ENCODE assay signal across 9 cellular contexts in the genomic region with DNA sequence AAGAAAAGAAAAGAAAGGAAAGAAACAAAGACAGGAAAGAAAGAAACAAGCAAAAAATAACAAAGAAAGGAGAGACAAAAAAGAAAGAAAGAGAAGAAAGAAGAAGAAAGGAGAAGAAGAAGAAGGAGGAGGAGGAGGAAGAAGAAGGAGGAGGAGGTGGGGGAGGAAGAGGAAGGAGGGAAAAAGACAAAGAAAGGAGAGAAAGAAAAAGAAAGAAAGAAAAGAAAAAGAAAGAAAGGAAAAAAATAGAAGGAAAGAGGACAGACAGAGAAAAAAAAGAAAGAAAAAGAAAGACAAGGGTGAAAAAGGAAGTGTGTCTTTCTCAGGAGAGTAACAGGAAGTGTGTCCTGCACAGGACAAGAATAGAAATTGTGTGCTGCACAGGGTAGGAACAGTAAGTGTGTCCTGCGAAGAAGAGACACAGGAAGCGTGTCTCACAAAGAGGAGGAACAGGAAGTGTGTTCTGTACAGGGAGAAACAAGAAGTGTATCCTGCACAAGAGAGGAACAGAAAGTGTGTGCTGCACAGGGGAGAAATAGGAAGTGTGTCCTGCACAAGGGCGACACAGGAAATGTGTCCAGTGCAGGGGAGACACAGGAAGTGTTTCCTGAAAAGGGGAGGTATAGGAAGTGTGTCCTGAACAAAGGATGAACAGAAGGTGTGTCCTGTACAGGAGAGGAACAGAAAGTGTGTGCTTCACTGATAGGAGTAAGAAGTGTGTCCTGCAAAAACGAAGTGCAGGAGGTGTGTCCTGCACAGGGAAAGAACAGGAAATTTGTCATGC.
DNase-seq lines count a peak whose midpoint lies in the region; ATAC-seq and TF ChIP-seq lines count a peak whose summit lies in the region.
"Had no signal": no experiment of that assay in that cellular context is flagged by ENCODE, and none has a peak within 500 bp of the region (broad histone marks: within the 10 kb centered on the region; RNA-seq: fewer than 3 reads in every experiment).

No MANE protein-coding gene starts in this region.

- H3K4me1 Mint-ChIP-seq in natural killer cell treated with Interleukin-12 subunit alpha and Interleukin-12 subunit beta and Interleukin-15 and Interleukin-18, amount 100 ng/mL, for 72 hours (ENCODE audit: low read depth in 2 of 2): peaks cover 17 to 26% of the 10 kb centered on the region in 2 donors

- H3K4me3 ChIP-seq in lower leg skin (ENCODE audit: low read depth, poor library complexity, severe bottlenecking): no peak overlapping the region

- H3K9me3 Mint-ChIP-seq in natural killer cell treated with Interleukin-12 subunit alpha and Interleukin-12 subunit beta and Interleukin-15 and Interleukin-18, amount 100 ng/mL, for 72 hours: peaks cover 28% of the 10 kb centered on the region

- no peak for TF ChIP-seq POLR2A in lower leg skin (IDR thresholded peaks at IDR 0.05)

- intact Hi-C loops in posterior vena cava (cut with DNase I): no loop called here
- intact Hi-C loops in lower leg skin (cut with DNase I; ENCODE audit: low total_unique reads): no loop called here

- 82 to 87% methylated on average over 4 of the region's 4 CpGs for WGBS in lower leg skin, 2 donors

- TF ChIP-seq CTCF in lower leg skin (IDR thresholded peaks at IDR 0.05): no peak

- H3K27ac Mint-ChIP-seq in natural killer cell treated with Interleukin-12 subunit alpha and Interleukin-12 subunit beta and Interleukin-15 and Interleukin-18, amount 100 ng/mL, for 72 hours: peak overlapping the region; percentile 85 to 88
- H3K27ac Mint-ChIP-seq: activated T-helper 1 cell treated with anti-CD3 and anti-CD28 coated beads, Interleukin-12 subunit alpha, Interleukin-12 subunit beta, Interleukin-2, Interleukin-4 antibody, amounts not matched to agents 30 ng/mL and 10 ng/mL and 1 ng/mL, durations not matched to agents 14 hours and 24 hours and 36 hours had no signal

- H3K27me3 Mint-ChIP-seq in natural killer cell treated with Interleukin-12 subunit alpha and Interleukin-12 subunit beta and Interleukin-15 and Interleukin-18, amount 100 ng/mL, for 72 hours: peaks cover 12 to 16% of the 10 kb centered on the region in 2 donors

- H3K36me3 Mint-ChIP-seq in natural killer cell treated with Interleukin-12 subunit alpha and Interleukin-12 subunit beta and Interleukin-15 and Interleukin-18, amount 100 ng/mL, for 72 hours: peaks cover 29% of the 10 kb centered on the region

- ATAC-seq in GM18519 (IDR thresholded peaks at IDR 0.05; ENCODE audit: low FRiP score, unreplicated experiment) (peak; percentile 49), HG03064 (IDR thresholded peaks at IDR 0.05; ENCODE audit: low read depth, unreplicated experiment) (peak; percentile 59)
- ATAC-seq in natural killer cell treated with Interleukin-12 subunit alpha and Interleukin-12 subunit beta and Interleukin-15 and Interleukin-18, amount 100 ng/mL, for 72 hours: peak in 1 of 2 donors; percentile 40

- DNase-seq in SKM-1 (lab: John Stamatoyannopoulos, UW; ENCODE audit: unreplicated experiment) (peak; percentile 9), NCI-H1092 treated with DMSO at 0.1 percent for 48 hours (lab: John Stamatoyannopoulos, UW) (no peak), posterior vena cava (ENCODE audit: low spot score) (no peak), lower leg skin (ENCODE audit: low spot score in 2 of 2) (no peak)
- no peak for DNase-seq in natural killer cell treated with Interleukin-12 subunit alpha and Interleukin-12 subunit beta and Interleukin-15 and Interleukin-18, amount 100 ng/mL, for 72 hours (ENCODE audit: low spot score)
- DNase-seq: NCI-H526 treated with DMSO at 0.1 percent for 48 hours had no signal

- H3K4me3 Mint-ChIP-seq in natural killer cell treated with Interleukin-12 subunit alpha and Interleukin-12 subunit beta and Interleukin-15 and Interleukin-18, amount 100 ng/mL, for 72 hours: peak overlapping the region; percentile 97
- H3K4me3 Mint-ChIP-seq: activated T-helper 1 cell treated with anti-CD3 and anti-CD28 coated beads, Interleukin-12 subunit alpha, Interleukin-12 subunit beta, Interleukin-2, Interleukin-4 antibody, amounts not matched to agents 30 ng/mL and 10 ng/mL and 1 ng/mL, durations not matched to agents 14 hours and 24 hours and 36 hours had no signal
